In genomic region chr7:98240961-98241673, GRCh38 we compare ENCODE assay signal across 8 cellular contexts. TPM values are rescaled to one million over a fixed set of nuclear protein-coding genes. Genes with fewer than 3 reads are reported as not detected.
DNase-seq lines count a peak whose midpoint lies in the region; ATAC-seq and TF ChIP-seq lines count a peak whose summit lies in the region.

No MANE protein-coding gene starts in this region.

- H3K4me3 Mint-ChIP-seq in activated CD4-positive, alpha-beta T cell treated with anti-CD3 and anti-CD28 coated beads, Interleukin-2, amount 10 ng/mL, durations not matched to agents 24 days and 14 days: no peak overlapping the region
- H3K4me3 Mint-ChIP-seq in T-cell: no peak overlapping the region
- no peak overlapping the region for H3K4me3 Mint-ChIP-seq in activated T-helper 2 cell treated with anti-CD3 and anti-CD28 coated beads, Interferon-gamma antibody, Interleukin-2, Interleukin-4, amounts not matched to agents 10 μg/mL and 5 μg/mL and 100 μg/mL, durations not matched to agents 14 hours and 24 hours and 36 hours (ENCODE audit: low read depth)

- H3K79me2 ChIP-seq in fibroblast of lung (ENCODE audit: control insufficient read depth, insufficient read depth, low read length) (no peaks in the 10 kb centered on the region), osteoblast (ENCODE audit: insufficient read depth, low read length) (no peaks in the 10 kb centered on the region)

- peak; percentile 41 to 74 for TF ChIP-seq CTCF in fibroblast of lung (conservative IDR thresholded peaks at IDR 0.05 in 1 of 2, IDR thresholded peaks at IDR 0.05 in 1 of 2; ENCODE audit: low read depth in 1 of 2, low read length in 2 of 2)
- peak; percentile 85 for TF ChIP-seq CTCF in osteoblast (IDR thresholded peaks at IDR 0.05; ENCODE audit: extremely low read depth, low read depth, low read length)

- CTCF ChIA-PET in T-cell (lab: Charles Lee): no interaction called here

- no peak overlapping the region for H3K4me3 ChIP-seq in fibroblast of lung (replicated peaks in 1 of 4; ENCODE audit: control extremely low read depth in 1 of 4, insufficient read depth in 1 of 4, low read depth in 3 of 4, low read length in 4 of 4)
- H3K4me3 ChIP-seq in osteoblast (ENCODE audit: insufficient read depth, low read length): no peak overlapping the region

- POLR2A ChIA-PET in T-cell (lab: Charles Lee): interaction anchor here in 1 of 2 donors (0.6 kb wide), 1 partner anchor 270 kb away, joined by 3 read pairs; no protein-coding TSS in a partner anchor

- H3K4me1 ChIP-seq in fibroblast of lung (ENCODE audit: control insufficient read depth, extremely low read depth, insufficient read depth, low read length) (no peaks in the 10 kb centered on the region), osteoblast (ENCODE audit: insufficient read depth, low read length) (no peaks in the 10 kb centered on the region)

- intact Hi-C loops in activated CD4-positive, alpha-beta T cell treated with anti-CD3 and anti-CD28 coated beads, Interleukin-2, amount 10 ng/mL, durations not matched to agents 24 days and 14 days (cut with micrococcal nuclease): no loop called here
- intact Hi-C loops in activated T-helper 2 cell treated with anti-CD3 and anti-CD28 coated beads, Interferon-gamma antibody, Interleukin-2, Interleukin-4, amounts not matched to agents 10 μg/mL and 5 μg/mL and 100 μg/mL, durations not matched to agents 14 hours and 24 hours and 36 hours (cut with micrococcal nuclease): no loop called here

- H3K9ac ChIP-seq in fibroblast of lung (ENCODE audit: insufficient read depth, low read length): no peak overlapping the region

- H3K4me2 ChIP-seq in fibroblast of lung (ENCODE audit: extremely low read depth, insufficient read depth, low read length): no peak overlapping the region
- no peak overlapping the region for H3K4me2 ChIP-seq in osteoblast (ENCODE audit: insufficient read depth, low read length)

- H3K27ac ChIP-seq in fibroblast of lung (ENCODE audit: insufficient read depth, low read length) (no peak overlapping the region), osteoblast (ENCODE audit: low read depth, low read length) (no peak overlapping the region)

- H3K27me3 ChIP-seq in fibroblast of lung (ENCODE audit: control insufficient read depth, insufficient read depth, low read length) (no peaks in the 10 kb centered on the region), osteoblast (ENCODE audit: insufficient read depth, low read length) (no peaks in the 10 kb centered on the region)

- no peaks in the 10 kb centered on the region for H3K27me3 Mint-ChIP-seq in activated CD4-positive, alpha-beta T cell treated with anti-CD3 and anti-CD28 coated beads, Interleukin-2, amount 10 ng/mL, durations not matched to agents 24 days and 14 days
- H3K27me3 Mint-ChIP-seq in T-cell: no peaks in the 10 kb centered on the region
- no peaks in the 10 kb centered on the region for H3K27me3 Mint-ChIP-seq in activated T-helper 2 cell treated with anti-CD3 and anti-CD28 coated beads, Interferon-gamma antibody, Interleukin-2, Interleukin-4, amounts not matched to agents 10 μg/mL and 5 μg/mL and 100 μg/mL, durations not matched to agents 14 hours and 24 hours and 36 hours (ENCODE audit: low read depth)

- peak overlapping the region; percentile 4 for H3K27ac Mint-ChIP-seq in activated CD4-positive, alpha-beta T cell treated with anti-CD3 and anti-CD28 coated beads, Interleukin-2, amount 10 ng/mL, durations not matched to agents 24 days and 14 days
- H3K27ac Mint-ChIP-seq in T-cell: no peak overlapping the region
- H3K27ac Mint-ChIP-seq in activated T-helper 2 cell treated with anti-CD3 and anti-CD28 coated beads, Interferon-gamma antibody, Interleukin-2, Interleukin-4, amounts not matched to agents 10 μg/mL and 5 μg/mL and 100 μg/mL, durations not matched to agents 14 hours and 24 hours and 36 hours: no peak overlapping the region

- H3K36me3 Mint-ChIP-seq in activated CD4-positive, alpha-beta T cell treated with anti-CD3 and anti-CD28 coated beads, Interleukin-2, amount 10 ng/mL, durations not matched to agents 24 days and 14 days (ENCODE audit: low read depth): peaks cover 39% of the 10 kb centered on the region
- peaks cover 21% of the 10 kb centered on the region for H3K36me3 Mint-ChIP-seq in T-cell
- H3K36me3 Mint-ChIP-seq in activated T-helper 2 cell treated with anti-CD3 and anti-CD28 coated beads, Interferon-gamma antibody, Interleukin-2, Interleukin-4, amounts not matched to agents 10 μg/mL and 5 μg/mL and 100 μg/mL, durations not matched to agents 14 hours and 24 hours and 36 hours (ENCODE audit: low read depth): peaks cover 19% of the 10 kb centered on the region

- H2AFZ ChIP-seq in fibroblast of lung (ENCODE audit: low read length) (no peak overlapping the region), osteoblast (ENCODE audit: low read length) (no peak overlapping the region)

- H4K20me1 ChIP-seq in fibroblast of lung (ENCODE audit: control insufficient read depth, extremely low read depth, insufficient read depth, low read length) (no peaks in the 10 kb centered on the region), osteoblast (ENCODE audit: insufficient read depth, low read length) (no peaks in the 10 kb centered on the region)

- peaks cover 11% of the 10 kb centered on the region for H3K36me3 ChIP-seq in fibroblast of lung (ENCODE audit: control insufficient read depth, insufficient read depth, low read length)
- H3K36me3 ChIP-seq in osteoblast (ENCODE audit: insufficient read depth, low read length): peaks cover 16% of the 10 kb centered on the region

- DNase-seq in activated CD4-positive, alpha-beta T cell treated with anti-CD3 and anti-CD28 coated beads, Interleukin-2, amount 10 ng/mL, durations not matched to agents 24 days and 14 days: peak; percentile 74
- DNase-seq in activated CD4-positive, alpha-beta T cell treated with anti-CD3 and anti-CD28 coated beads, Interleukin-2, amount 50 U/mL, for 4 hours: no peak
- DNase-seq in T-cell (peak in 10 of 34 experiments; percentile 8 to 36 (median 18)), fibroblast of lung (ENCODE audit: low read depth in 2 of 2) (peak; percentile 21 to 26), osteoblast (ENCODE audit: insufficient read length, low spot score, missing footprints) (peak; percentile 98)
- no peak for DNase-seq in activated T-helper 2 cell treated with anti-CD3 and anti-CD28 coated beads, Interferon-gamma antibody, Interleukin-2, Interleukin-4, amounts not matched to agents 10 μg/mL and 5 μg/mL and 100 μg/mL, durations not matched to agents 14 hours and 24 hours and 36 hours (ENCODE audit: low spot score)

- H3K9me3 Mint-ChIP-seq in activated CD4-positive, alpha-beta T cell treated with anti-CD3 and anti-CD28 coated beads, Interleukin-2, amount 10 ng/mL, durations not matched to agents 24 days and 14 days: no peaks in the 10 kb centered on the region
- H3K9me3 Mint-ChIP-seq in T-cell: no peaks in the 10 kb centered on the region
- H3K9me3 Mint-ChIP-seq in activated T-helper 2 cell treated with anti-CD3 and anti-CD28 coated beads, Interferon-gamma antibody, Interleukin-2, Interleukin-4, amounts not matched to agents 10 μg/mL and 5 μg/mL and 100 μg/mL, durations not matched to agents 14 hours and 24 hours and 36 hours: no peaks in the 10 kb centered on the region

- H3K4me1 Mint-ChIP-seq in activated CD4-positive, alpha-beta T cell treated with anti-CD3 and anti-CD28 coated beads, Interleukin-2, amount 10 ng/mL, durations not matched to agents 24 days and 14 days: no peaks in the 10 kb centered on the region
- H3K4me1 Mint-ChIP-seq in T-cell: peaks cover 4 to 7% (median 6%) of the 10 kb centered on the region in 3 donors
- H3K4me1 Mint-ChIP-seq in activated T-helper 2 cell treated with anti-CD3 and anti-CD28 coated beads, Interferon-gamma antibody, Interleukin-2, Interleukin-4, amounts not matched to agents 10 μg/mL and 5 μg/mL and 100 μg/mL, durations not matched to agents 14 hours and 24 hours and 36 hours (ENCODE audit: low read depth): no peaks in the 10 kb centered on the region

- no peaks in the 10 kb centered on the region for H3K9me3 ChIP-seq in fibroblast of lung (ENCODE audit: control insufficient read depth, insufficient read depth, low read depth, low read length)
- H3K9me3 ChIP-seq in osteoblast (ENCODE audit: low read depth, low read length): no peaks in the 10 kb centered on the region

- peak; percentile 72 for ATAC-seq in HG02852 (IDR thresholded peaks at IDR 0.05; ENCODE audit: unreplicated experiment)
- ATAC-seq in T-cell (replicated peaks in 1 of 4): peak in 3 of 4 experiments; percentile 28 to 54 (median 47)
- ATAC-seq in GM21737 (IDR thresholded peaks at IDR 0.05; ENCODE audit: unreplicated experiment): no peak

RNA-seq across cellular contexts. Expression of gene TECPR1, which starts 10.9 kb away (rescaled TPM):
- 43.1 and 47.8 TPM in 2 replicates for total RNA-seq in activated CD4-positive, alpha-beta T cell treated with anti-CD3 and anti-CD28 coated beads, Interleukin-2, amount 10 ng/mL, durations not matched to agents 24 days and 14 days
- 100 to 1,000 TPM; 118 to 192 (median 162) TPM for total RNA-seq in T-cell
- total RNA-seq in fibroblast of lung: 24.9 and 39.0 TPM in 2 replicates
- polyA plus RNA-seq in fibroblast of lung: 3.3 and 3.7 TPM in 2 replicates
- polyA plus RNA-seq in fibroblast of lung (2012): 15.4 and 15.6 TPM in 2 replicates
- 7.7 and 9.1 TPM in 2 replicates for polyA minus RNA-seq in fibroblast of lung (ENCODE audit: low replicate concordance)
- total RNA-seq in osteoblast: 20.3 and 22.4 TPM in 2 replicates
- 45.4 and 45.8 TPM in 2 replicates for total RNA-seq in activated T-helper 2 cell treated with anti-CD3 and anti-CD28 coated beads, Interferon-gamma antibody, Interleukin-2, Interleukin-4, amounts not matched to agents 10 μg/mL and 5 μg/mL and 100 μg/mL, durations not matched to agents 14 hours and 24 hours and 36 hours

RNA-seq across cellular contexts. Expression of gene BHLHA15, which starts 29.9 kb away (rescaled TPM):
- 0.40 and 0.72 TPM in 2 replicates for total RNA-seq in activated CD4-positive, alpha-beta T cell treated with anti-CD3 and anti-CD28 coated beads, Interleukin-2, amount 10 ng/mL, durations not matched to agents 24 days and 14 days
- under 1 TPM in 1 of 5 donors, not detected in 4; 0.55 TPM for total RNA-seq in T-cell
- total RNA-seq in fibroblast of lung: 0.33 and 0.51 TPM in 2 replicates
- polyA plus RNA-seq in fibroblast of lung: not detected in 2 replicates
- polyA plus RNA-seq in fibroblast of lung (2012): 0.21 TPM in 1 of 2 replicates, not detected in the other
- not detected in 2 replicates for polyA minus RNA-seq in fibroblast of lung (ENCODE audit: low replicate concordance)
- not detected in 2 replicates for total RNA-seq in osteoblast
- total RNA-seq in activated T-helper 2 cell treated with anti-CD3 and anti-CD28 coated beads, Interferon-gamma antibody, Interleukin-2, Interleukin-4, amounts not matched to agents 10 μg/mL and 5 μg/mL and 100 μg/mL, durations not matched to agents 14 hours and 24 hours and 36 hours: 0.41 and 0.80 TPM in 2 replicates

RNA-seq across cellular contexts. Expression of gene BRI3, which starts 40.4 kb away (rescaled TPM):
- 66.8 and 70.3 TPM in 2 replicates for total RNA-seq in activated CD4-positive, alpha-beta T cell treated with anti-CD3 and anti-CD28 coated beads, Interleukin-2, amount 10 ng/mL, durations not matched to agents 24 days and 14 days
- total RNA-seq in T-cell (10 to 100 TPM; 53.4 to 73.0 (median 61.2) TPM), fibroblast of lung (77.8 and 104 TPM in 2 replicates), osteoblast (95.9 and 113 TPM in 2 replicates)
- 164 and 172 TPM in 2 replicates for polyA plus RNA-seq in fibroblast of lung
- polyA plus RNA-seq in fibroblast of lung (2012): 267 and 318 TPM in 2 replicates
- 379 and 477 TPM in 2 replicates for polyA minus RNA-seq in fibroblast of lung (ENCODE audit: low replicate concordance)
- total RNA-seq in activated T-helper 2 cell treated with anti-CD3 and anti-CD28 coated beads, Interferon-gamma antibody, Interleukin-2, Interleukin-4, amounts not matched to agents 10 μg/mL and 5 μg/mL and 100 μg/mL, durations not matched to agents 14 hours and 24 hours and 36 hours: 63.6 and 67.6 TPM in 2 replicates

Comparison
In these comparisons a context has a peak if more than half of its experiments do, and no peak if none do; other contexts are left out.
1. DNase-seq: peak in activated CD4-positive, alpha-beta T cell treated with anti-CD3 and anti-CD28 coated beads, Interleukin-2, amount 10 ng/mL, durations not matched to agents 24 days and 14 days (single experiment), fibroblast of lung (2 of 2) and osteoblast (single experiment); none in activated CD4-positive, alpha-beta T cell treated with anti-CD3 and anti-CD28 coated beads, Interleukin-2, amount 50 U/mL, for 4 hours (0 of 2) and activated T-helper 2 cell treated with anti-CD3 and anti-CD28 coated beads, Interferon-gamma antibody, Interleukin-2, Interleukin-4, amounts not matched to agents 10 μg/mL and 5 μg/mL and 100 μg/mL, durations not matched to agents 14 hours and 24 hours and 36 hours (single experiment).